Comparison of ENCODE assay signal across 28 cellular contexts in the genomic region with DNA sequence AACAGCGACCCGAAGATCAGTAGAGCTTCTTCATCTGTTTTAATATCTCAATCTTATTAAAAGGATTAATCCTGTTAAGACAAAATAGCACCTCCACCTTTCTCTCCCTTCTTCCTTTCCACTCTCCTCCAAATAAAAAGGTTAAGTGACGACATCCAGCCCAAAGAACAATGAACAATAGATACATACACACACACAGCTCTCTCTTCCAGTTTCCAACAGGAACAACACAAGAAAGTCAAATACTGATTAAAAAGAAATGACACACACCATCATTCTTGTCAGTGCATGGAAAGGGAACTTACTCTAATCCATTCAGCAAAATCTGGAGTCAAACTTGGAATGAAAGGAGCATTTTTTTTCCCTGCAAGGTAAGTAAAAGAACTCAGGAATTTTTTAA. TPM values are rescaled to one million over a fixed set of nuclear protein-coding genes. Genes with fewer than 3 reads are reported as not detected.
DNase-seq lines count a peak whose midpoint lies in the region; ATAC-seq and TF ChIP-seq lines count a peak whose summit lies in the region.
"Had no signal": no experiment of that assay in that cellular context is flagged by ENCODE, and none has a peak within 500 bp of the region (broad histone marks: within the 10 kb centered on the region; RNA-seq: fewer than 3 reads in every experiment).

No MANE protein-coding gene starts in this region.

- H3K36me3 ChIP-seq in endodermal cell (ENCODE audit: control insufficient read depth, insufficient read depth, low read length) (no peaks in the 10 kb centered on the region), parathyroid adenoma (ENCODE audit: control insufficient read depth, insufficient read depth, low read length) (no peaks in the 10 kb centered on the region)
- H3K36me3 ChIP-seq: adrenal gland, brain microvascular endothelial cell, left lung had no signal

- H3K27ac Mint-ChIP-seq in Calu3 (ENCODE audit: unreplicated experiment) (peak overlapping the region; percentile 11), T-helper 17 cell (peak overlapping the region; percentile 70), endodermal cell (no peak overlapping the region)
- H3K27ac Mint-ChIP-seq: activated CD4-positive, alpha-beta memory T cell treated with anti-CD3 and anti-CD28 coated beads for 36 hours; activated naive CD4-positive, alpha-beta T cell treated with anti-CD3 and anti-CD28 coated beads, Interleukin-2, amount 10 ng/mL, durations not matched to agents 7 days and 5 days; activated T-helper 1 cell treated with anti-CD3 and anti-CD28 coated beads, Interleukin-12 subunit alpha, Interleukin-12 subunit beta, Interleukin-2, Interleukin-4 antibody, amounts not matched to agents 30 ng/mL and 10 ng/mL and 1 ng/mL, durations not matched to agents 14 hours and 24 hours and 36 hours; stimulated activated effector memory CD8-positive, alpha-beta T cell treated with anti-CD3 and anti-CD28 coated beads, Interleukin-12 subunit alpha, Interleukin-12 subunit beta, amount 100 ng/mL, for 72 hours; T-helper 1 cell treated with Interleukin-12 subunit alpha and Interleukin-12 subunit beta and Interleukin-4 antibody, amounts not matched to agents 30 μg/mL and 1 μg/mL, for 36 hours had no signal

- H3K36me3 Mint-ChIP-seq in Calu3 (ENCODE audit: insufficient read depth, unreplicated experiment) (peaks cover 30% of the 10 kb centered on the region), T-helper 17 cell (ENCODE audit: low read depth) (peaks cover 2% of the 10 kb centered on the region), endodermal cell (ENCODE audit: low read depth) (no peaks in the 10 kb centered on the region)
- H3K36me3 Mint-ChIP-seq: activated naive CD4-positive, alpha-beta T cell treated with anti-CD3 and anti-CD28 coated beads, Interleukin-2, amount 10 ng/mL, durations not matched to agents 7 days and 5 days had no signal

- ATAC-seq in T-helper 17 cell (no peak), GM18870 (IDR thresholded peaks at IDR 0.05; ENCODE audit: unreplicated experiment) (no peak)
- ATAC-seq: left lung; Right ventricle myocardium inferior; SK-N-SH treated with all-trans-retinoic acid at 6 μM for 48 hours; stimulated activated effector memory CD8-positive, alpha-beta T cell treated with anti-CD3 and anti-CD28 coated beads, Interleukin-12 subunit alpha, Interleukin-12 subunit beta, amount 100 ng/mL, for 72 hours had no signal

- no TSS peak for BruUV-seq in Calu3 (replicated peaks; lab: Mats Ljungman, UMichigan)

- H3K4me3 Mint-ChIP-seq in Calu3 (ENCODE audit: low read depth, unreplicated experiment), result no peak overlapping the region
- H3K4me3 Mint-ChIP-seq in T-helper 17 cell, result no peak overlapping the region
- no peak overlapping the region for H3K4me3 Mint-ChIP-seq in endodermal cell
- H3K4me3 Mint-ChIP-seq: activated CD4-positive, alpha-beta memory T cell treated with anti-CD3 and anti-CD28 coated beads for 36 hours; activated naive CD4-positive, alpha-beta T cell treated with anti-CD3 and anti-CD28 coated beads, Interleukin-2, amount 10 ng/mL, durations not matched to agents 7 days and 5 days; activated T-helper 1 cell treated with anti-CD3 and anti-CD28 coated beads, Interleukin-12 subunit alpha, Interleukin-12 subunit beta, Interleukin-2, Interleukin-4 antibody, amounts not matched to agents 30 ng/mL and 10 ng/mL and 1 ng/mL, durations not matched to agents 14 hours and 24 hours and 36 hours; stimulated activated effector memory CD8-positive, alpha-beta T cell treated with anti-CD3 and anti-CD28 coated beads, Interleukin-12 subunit alpha, Interleukin-12 subunit beta, amount 100 ng/mL, for 72 hours; T-helper 1 cell treated with Interleukin-12 subunit alpha and Interleukin-12 subunit beta and Interleukin-4 antibody, amounts not matched to agents 30 μg/mL and 1 μg/mL, for 36 hours had no signal

- H3K27ac ChIP-seq in endodermal cell (ENCODE audit: low read depth, low read length) (no peak overlapping the region), parathyroid adenoma (peak overlapping the region; percentile 43)
- H3K27ac ChIP-seq: adrenal gland, brain microvascular endothelial cell, left lung, PC-9 had no signal

- WGBS in endodermal cell (ENCODE audit: insufficient coverage in 1 of 2, insufficient read length in 1 of 2), 2 experiments, result 82 to 91% methylated on average over 3 of the region's 3 CpGs

- DNase-seq in Calu3, result no peak
- no peak for DNase-seq in T-helper 17 cell
- no peak for DNase-seq in endodermal cell
- no peak for DNase-seq in NCI-H2196 treated with DMSO at 0.1 percent for 48 hours (lab: John Stamatoyannopoulos, UW; ENCODE audit: unreplicated experiment)
- DNase-seq in CD1c-positive myeloid dendritic cell (ENCODE audit: extremely low spot score), result no peak
- DNase-seq in HT-29 (ENCODE audit: low spot score), result no peak
- DNase-seq: activated CD4-positive, alpha-beta memory T cell treated with anti-CD3 and anti-CD28 coated beads for 36 hours; activated CD4-positive, CD25-positive, alpha-beta regulatory T cell treated with anti-CD3 and anti-CD28 coated beads, Interleukin-2, amount 50 U/mL, for 72 hours; activated naive CD4-positive, alpha-beta T cell treated with anti-CD3 and anti-CD28 coated beads, Interleukin-2, amount 10 ng/mL, durations not matched to agents 7 days and 5 days; adrenal gland; brain microvascular endothelial cell; erythroblast; islet precursor cell; KG1; left lung; NCI-H1417; NCI-H2029; NCI-H524 treated with DMSO at 0.1 percent for 48 hours; nucleus accumbens; PC-9; stimulated activated CD4-positive, alpha-beta T cell treated with anti-CD3 and anti-CD28 coated beads, Interleukin-15, amount 100 ng/mL, for 24 hours had no signal

- no peaks in the 10 kb centered on the region for H3K9me3 ChIP-seq in T-helper 17 cell (ENCODE audit: control insufficient read depth, low read length, poor library complexity, severe bottlenecking)
- H3K9me3 ChIP-seq in endodermal cell (ENCODE audit: control insufficient read depth, low read length), result no peaks in the 10 kb centered on the region
- no peaks in the 10 kb centered on the region for H3K9me3 ChIP-seq in parathyroid adenoma (ENCODE audit: control insufficient read depth, low read length)
- H3K9me3 ChIP-seq: adrenal gland, left lung had no signal

- H3K4me1 ChIP-seq in endodermal cell (ENCODE audit: control insufficient read depth, insufficient read depth, low read length) (peaks cover 13% of the 10 kb centered on the region), parathyroid adenoma (peaks cover 5% of the 10 kb centered on the region)

- H3K79me2 ChIP-seq in parathyroid adenoma, result no peaks in the 10 kb centered on the region

- H3K4me2 ChIP-seq in parathyroid adenoma (ENCODE audit: low read length), result no peak overlapping the region
- H3K4me2 ChIP-seq: PC-9 had no signal

- no peaks in the 10 kb centered on the region for H3K27me3 Mint-ChIP-seq in Calu3 (ENCODE audit: unreplicated experiment)
- H3K27me3 Mint-ChIP-seq in T-helper 17 cell, result no peaks in the 10 kb centered on the region
- H3K27me3 Mint-ChIP-seq in endodermal cell (ENCODE audit: insufficient read depth), result peaks cover 4% of the 10 kb centered on the region

- TF ChIP-seq CTCF in Calu3 (IDR thresholded peaks at IDR 0.05; ENCODE audit: unreplicated experiment) (no peak), endodermal cell (conservative IDR thresholded peaks at IDR 0.05) (no peak), parathyroid adenoma (IDR thresholded peaks at IDR 0.05) (no peak)

- CTCF ChIA-PET in Calu3 (lab: Charles Lee), result no interaction called here

- H3K4me3 ChIP-seq in endodermal cell (ENCODE audit: low read length) (peak overlapping the region; percentile 92), parathyroid adenoma (ENCODE audit: low read depth, low read length) (peak overlapping the region; percentile 9)
- H3K4me3 ChIP-seq: PC-9 had no signal

- H3K4me1 Mint-ChIP-seq in Calu3 (ENCODE audit: low read depth, unreplicated experiment) (peaks cover 13% of the 10 kb centered on the region), T-helper 17 cell (peaks cover 35% of the 10 kb centered on the region), endodermal cell (peaks cover 35% of the 10 kb centered on the region)

- H3K27me3 ChIP-seq in endodermal cell (ENCODE audit: control insufficient read depth, insufficient read depth, low read length, poor library complexity, severe bottlenecking) (peaks cover 6% of the 10 kb centered on the region), parathyroid adenoma (ENCODE audit: control insufficient read depth, insufficient read depth, low read length) (no peaks in the 10 kb centered on the region)
- H3K27me3 ChIP-seq: adrenal gland, brain microvascular endothelial cell, left lung had no signal

- H2AFZ ChIP-seq in parathyroid adenoma, result no peak overlapping the region
- H2AFZ ChIP-seq: PC-9 had no signal

- no peaks in the 10 kb centered on the region for H3K9me3 Mint-ChIP-seq in Calu3 (ENCODE audit: low read depth, unreplicated experiment)
- no peaks in the 10 kb centered on the region for H3K9me3 Mint-ChIP-seq in endodermal cell
- H3K9me3 Mint-ChIP-seq: activated CD4-positive, alpha-beta memory T cell treated with anti-CD3 and anti-CD28 coated beads for 36 hours; activated naive CD4-positive, alpha-beta T cell treated with anti-CD3 and anti-CD28 coated beads, Interleukin-2, amount 10 ng/mL, durations not matched to agents 7 days and 5 days; activated T-helper 1 cell treated with anti-CD3 and anti-CD28 coated beads, Interleukin-12 subunit alpha, Interleukin-12 subunit beta, Interleukin-2, Interleukin-4 antibody, amounts not matched to agents 30 ng/mL and 10 ng/mL and 1 ng/mL, durations not matched to agents 14 hours and 24 hours and 36 hours; stimulated activated effector memory CD8-positive, alpha-beta T cell treated with anti-CD3 and anti-CD28 coated beads, Interleukin-12 subunit alpha, Interleukin-12 subunit beta, amount 100 ng/mL, for 72 hours; T-helper 1 cell treated with Interleukin-12 subunit alpha and Interleukin-12 subunit beta and Interleukin-4 antibody, amounts not matched to agents 30 μg/mL and 1 μg/mL, for 36 hours had no signal

- H3K9ac ChIP-seq in endodermal cell (ENCODE audit: extremely low read depth, low read length, poor library complexity, severe bottlenecking) (no peak overlapping the region), parathyroid adenoma (no peak overlapping the region)

- intact Hi-C loops in Calu3 (cut with micrococcal nuclease; ENCODE audit: unreplicated experiment), result loop anchor here (5.0 kb wide), 1 partner anchor 50 kb away; no protein-coding TSS in a partner anchor

RNA-seq across cellular contexts. Expression of a gene that starts 2.8 kb away (rescaled TPM):
- total RNA-seq in Calu3 (2022), result 11.8 and 15.1 TPM in 2 replicates
- total RNA-seq in T-helper 17 cell, result 10 to 100 TPM; 17.7 to 24.6 TPM
- total RNA-seq in endodermal cell, result 10 to 100 TPM; 23.3 to 24.0 TPM
- polyA plus RNA-seq in endodermal cell (2013, experiment 1 of 2), result 24.2 TPM
- polyA plus RNA-seq in endodermal cell (2013, experiment 2 of 2), result 19.3 TPM
- 20.8 and 27.9 TPM in 2 replicates for total RNA-seq in HT-29 (2014; rRNA removed; shearing (Covaris generic))
